In genomic region chr11:68959465-68960298, GRCh38 we compare ENCODE assay signal across 21 cellular contexts. TPM values are rescaled to one million over a fixed set of nuclear protein-coding genes. Genes with fewer than 3 reads are reported as not detected.
"Had no signal": no experiment of that assay in that cellular context is flagged by ENCODE, and none has a peak within 500 bp of the region (broad histone marks: within the 10 kb centered on the region; RNA-seq: fewer than 3 reads in every experiment).

No MANE protein-coding gene starts in this region.

- DNase-seq: activated CD4-positive, alpha-beta T cell treated with anti-CD3 and anti-CD28 coated beads, Interleukin-2, amount 50 U/mL, for 48 hours; activated CD4-positive, CD25-positive, alpha-beta regulatory T cell treated with anti-CD3 and anti-CD28 coated beads, Interleukin-2, amount 50 U/mL, for 72 hours; activated CD8-positive, alpha-beta memory T cell treated with anti-CD3 and anti-CD28 coated beads, Interleukin-2, amount 10 ng/mL, durations not matched to agents 7 days and 5 days; activated effector memory CD4-positive, alpha-beta T cell treated with Interleukin-2 at 50 U/mL for 16 hours; activated T-cell treated with anti-CD3 and anti-CD28 coated beads, Interleukin-2, amount 50 U/mL, for 24 hours; amniotic stem cell; mesenchymal stem cell; nucleus accumbens; stimulated activated CD4-positive, alpha-beta T cell treated with anti-CD3 and anti-CD28 coated beads, Interleukin-2, amount 100 ng/mL, for 24 hours; stimulated activated naive CD4-positive, alpha-beta T cell; trophoblast cell had no signal

- H3K9me3 Mint-ChIP-seq: activated naive CD4-positive, alpha-beta T cell treated with anti-CD3 and anti-CD28 coated beads, Interleukin-2, amount 50 U/mL, for 72 hours; activated T-cell treated with anti-CD3 and anti-CD28 coated beads, Interleukin-2, amount 50 U/mL, for 24 hours; central memory CD8-positive, alpha-beta T cell had no signal

- H3K9me3 ChIP-seq: prostate gland, right lobe of liver had no signal

- H3K36me3 Mint-ChIP-seq: activated CD8-positive, alpha-beta memory T cell treated with anti-CD3 and anti-CD28 coated beads, Interleukin-2, amount 10 ng/mL, durations not matched to agents 7 days and 5 days; activated naive CD4-positive, alpha-beta T cell treated with anti-CD3 and anti-CD28 coated beads, Interleukin-2, amount 50 U/mL, for 72 hours; brain had no signal

- H3K27ac Mint-ChIP-seq: activated CD8-positive, alpha-beta memory T cell treated with anti-CD3 and anti-CD28 coated beads, Interleukin-2, amount 10 ng/mL, durations not matched to agents 7 days and 5 days; activated naive CD4-positive, alpha-beta T cell treated with anti-CD3 and anti-CD28 coated beads, Interleukin-2, amount 50 U/mL, for 72 hours; activated T-cell treated with anti-CD3 and anti-CD28 coated beads, Interleukin-2, amount 50 U/mL, for 24 hours had no signal

- H3K27me3 Mint-ChIP-seq: activated CD8-positive, alpha-beta memory T cell treated with anti-CD3 and anti-CD28 coated beads, Interleukin-2, amount 10 ng/mL, durations not matched to agents 7 days and 5 days had no signal

- H3K4me1 ChIP-seq: prostate gland, right lobe of liver had no signal

- H3K27me3 ChIP-seq: right lobe of liver had no signal

- H3K27ac ChIP-seq: prostate gland, right lobe of liver had no signal

- H3K4me3 Mint-ChIP-seq: activated CD8-positive, alpha-beta memory T cell treated with anti-CD3 and anti-CD28 coated beads, Interleukin-2, amount 10 ng/mL, durations not matched to agents 7 days and 5 days; activated T-cell treated with anti-CD3 and anti-CD28 coated beads, Interleukin-2, amount 50 U/mL, for 24 hours; brain; central memory CD8-positive, alpha-beta T cell had no signal

- H3K36me3 ChIP-seq: prostate gland, right lobe of liver had no signal

- H3K4me3 ChIP-seq: dorsolateral prefrontal cortex, prostate gland, right lobe of liver had no signal

RNA-seq across cellular contexts. Expression of gene MRGPRD, which starts 21.1 kb away (rescaled TPM):
- total RNA-seq: activated CD8-positive, alpha-beta memory T cell treated with anti-CD3 and anti-CD28 coated beads, Interleukin-2, amount 10 ng/mL, durations not matched to agents 7 days and 5 days; activated naive CD4-positive, alpha-beta T cell treated with anti-CD3 and anti-CD28 coated beads, Interleukin-2, amount 50 U/mL, for 72 hours; dorsolateral prefrontal cortex; esophagus mucosa; glomerular endothelial cell; myocyte; prostate gland; right lobe of liver; T-helper 2 cell treated with Interferon-gamma antibody and Interleukin-4, amounts not matched to agents 100 ng/mL and 5 ng/mL, for 36 hours had no signal

RNA-seq across cellular contexts. Expression of gene MRGPRF, which starts 53.4 kb away (rescaled TPM):
- total RNA-seq: activated CD8-positive, alpha-beta memory T cell treated with anti-CD3 and anti-CD28 coated beads, Interleukin-2, amount 10 ng/mL, durations not matched to agents 7 days and 5 days; activated naive CD4-positive, alpha-beta T cell treated with anti-CD3 and anti-CD28 coated beads, Interleukin-2, amount 50 U/mL, for 72 hours; glomerular endothelial cell; myocyte; T-helper 2 cell treated with Interferon-gamma antibody and Interleukin-4, amounts not matched to agents 100 ng/mL and 5 ng/mL, for 36 hours had no signal
